Comparison of ENCODE assay signal across 8 cellular contexts in the genomic region with DNA sequence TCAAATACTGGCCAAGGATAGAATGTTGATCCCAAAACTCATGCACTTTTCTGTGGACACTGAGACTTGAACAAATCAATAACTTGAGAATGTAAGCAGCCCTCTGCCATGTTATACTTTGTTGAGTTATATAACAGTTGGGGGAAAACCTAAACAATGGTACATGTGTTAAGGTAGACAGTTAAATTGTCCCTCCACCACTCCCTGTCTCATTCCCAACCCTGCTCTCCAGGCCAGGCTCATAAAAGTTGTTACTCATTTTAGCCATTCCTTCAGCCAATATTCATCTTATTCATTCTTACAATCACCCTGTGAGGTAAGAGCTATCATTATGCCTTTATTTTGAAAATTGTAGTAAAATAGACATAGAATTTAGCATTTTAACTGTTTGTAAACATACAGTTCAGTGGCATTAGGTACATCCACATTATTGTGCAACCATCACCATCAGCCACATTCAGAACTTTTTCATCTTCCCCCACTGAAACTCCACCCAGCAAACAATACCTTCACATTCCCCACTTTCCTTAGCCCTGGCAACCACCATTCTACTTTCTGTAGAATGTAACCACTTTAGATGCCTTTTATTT. TPM values are rescaled to one million over a fixed set of nuclear protein-coding genes. Genes with fewer than 3 reads are reported as not detected.
A peak's percentile ranks its signal among the peaks of the same experiment; 100 is the strongest.
DNase-seq lines count a peak whose midpoint lies in the region; ATAC-seq and TF ChIP-seq lines count a peak whose summit lies in the region.

No MANE protein-coding gene starts in this region.

- H3K27me3 Mint-ChIP-seq in stimulated activated naive CD8-positive, alpha-beta T cell treated with anti-CD3 and anti-CD28 coated beads, Interleukin-15, Interleukin-2, amounts not matched to agents 100 ng/mL and 50 ng/mL, for 24 hours, result no peaks in the 10 kb centered on the region
- no peaks in the 10 kb centered on the region for H3K27me3 Mint-ChIP-seq in MCF 10A (ENCODE audit: insufficient read depth, unreplicated experiment)

- H3K4me3 Mint-ChIP-seq in stimulated activated naive CD8-positive, alpha-beta T cell treated with anti-CD3 and anti-CD28 coated beads, Interleukin-15, Interleukin-2, amounts not matched to agents 100 ng/mL and 50 ng/mL, for 24 hours, result peak overlapping the region; percentile 61
- H3K4me3 Mint-ChIP-seq in MCF 10A (ENCODE audit: unreplicated experiment), result peak overlapping the region; percentile 42

- intact Hi-C loops in MCF 10A (cut with micrococcal nuclease), result loop anchor here (1.0 kb wide), 1 partner anchor 38 kb away; a partner anchor contains a TSS

- H3K36me3 ChIP-seq in mucosa of stomach (ENCODE audit: control insufficient read depth, insufficient read depth, low read length), result no peaks in the 10 kb centered on the region

- peak overlapping the region; percentile 57 for H3K9ac ChIP-seq in mucosa of stomach (ENCODE audit: low read length)

- no peak for ATAC-seq in stimulated activated naive CD8-positive, alpha-beta T cell treated with anti-CD3 and anti-CD28 coated beads, Interleukin-15, Interleukin-2, amounts not matched to agents 100 U/mL and 50 U/mL, for 24 hours
- ATAC-seq in GM18868 (IDR thresholded peaks at IDR 0.05; ENCODE audit: unreplicated experiment) (no peak), HG02610 (IDR thresholded peaks at IDR 0.05; ENCODE audit: unreplicated experiment) (no peak), GM21825 (IDR thresholded peaks at IDR 0.05; ENCODE audit: unreplicated experiment) (no peak)

- H3K4me3 ChIP-seq in mucosa of stomach (ENCODE audit: low read length), result no peak overlapping the region

- H3K9me3 Mint-ChIP-seq in stimulated activated naive CD8-positive, alpha-beta T cell treated with anti-CD3 and anti-CD28 coated beads, Interleukin-15, Interleukin-2, amounts not matched to agents 100 ng/mL and 50 ng/mL, for 24 hours, result no peaks in the 10 kb centered on the region
- H3K9me3 Mint-ChIP-seq in MCF 10A (ENCODE audit: unreplicated experiment), result no peaks in the 10 kb centered on the region

- CTCF ChIA-PET in MCF 10A (lab: Yijun Ruan, JAX), result interaction anchor here (0.7 to 4.0 kb wide), 9 partner anchors 13 to 287 kb away, joined by 3 to 37 read pairs (median 4); no protein-coding TSS in a partner anchor

- peaks cover 47% of the 10 kb centered on the region for H3K4me1 ChIP-seq in mucosa of stomach (ENCODE audit: control insufficient read depth, insufficient read depth, low read length)

- TF ChIP-seq CTCF in MCF 10A (IDR thresholded peaks at IDR 0.05; ENCODE audit: unreplicated experiment), result no peak

- no peak for DNase-seq in stimulated activated naive CD8-positive, alpha-beta T cell treated with anti-CD3 and anti-CD28 coated beads, Interleukin-15, Interleukin-2, amounts not matched to agents 100 U/mL and 50 U/mL, for 24 hours
- peak; percentile 77 for DNase-seq in MCF 10A (ENCODE audit: unreplicated experiment)
- no peak for DNase-seq in stimulated activated CD4-positive, alpha-beta T cell treated with anti-CD3 and anti-CD28 coated beads, Interleukin-1b, Interleukin-23, amount 100 ng/mL, for 48 hours

- H3K27me3 ChIP-seq in mucosa of stomach (ENCODE audit: control insufficient read depth, insufficient read depth, low read length), result no peaks in the 10 kb centered on the region

- peak overlapping the region; percentile 92 for H3K27ac Mint-ChIP-seq in stimulated activated naive CD8-positive, alpha-beta T cell treated with anti-CD3 and anti-CD28 coated beads, Interleukin-15, Interleukin-2, amounts not matched to agents 100 ng/mL and 50 ng/mL, for 24 hours
- peak overlapping the region; percentile 91 for H3K27ac Mint-ChIP-seq in MCF 10A (ENCODE audit: low read depth, unreplicated experiment)

- H3K36me3 Mint-ChIP-seq in stimulated activated naive CD8-positive, alpha-beta T cell treated with anti-CD3 and anti-CD28 coated beads, Interleukin-15, Interleukin-2, amounts not matched to agents 100 ng/mL and 50 ng/mL, for 24 hours (ENCODE audit: low read depth), result peaks cover 4% of the 10 kb centered on the region
- no peaks in the 10 kb centered on the region for H3K36me3 Mint-ChIP-seq in MCF 10A (ENCODE audit: insufficient read depth, unreplicated experiment)

- no peaks in the 10 kb centered on the region for H3K9me3 ChIP-seq in mucosa of stomach (ENCODE audit: control insufficient read depth, low read length)

- POLR2A ChIA-PET in MCF 10A (lab: Yijun Ruan, JAX), result interaction anchor here (0.6 to 5.8 kb wide), 25 partner anchors 8 to 328 kb away, joined by 3 to 90 read pairs (median 5); a partner anchor contains a TSS

- TSS peak; percentile 90 for BruUV-seq in MCF 10A (replicated peaks; lab: Mats Ljungman, UMichigan)

- peaks cover 73% of the 10 kb centered on the region for H3K4me1 Mint-ChIP-seq in stimulated activated naive CD8-positive, alpha-beta T cell treated with anti-CD3 and anti-CD28 coated beads, Interleukin-15, Interleukin-2, amounts not matched to agents 100 ng/mL and 50 ng/mL, for 24 hours (ENCODE audit: low read depth)
- H3K4me1 Mint-ChIP-seq in MCF 10A (ENCODE audit: insufficient read depth, unreplicated experiment), result peaks cover 53% of the 10 kb centered on the region

RNA-seq across cellular contexts. Expression of a gene that starts 38.2 kb away (rescaled TPM):
- total RNA-seq in MCF 10A (2022), result 154 and 192 TPM in 2 replicates

RNA-seq across cellular contexts. Expression of a gene that starts 40.0 kb away (rescaled TPM):
- 61.8 and 73.7 TPM in 2 replicates for total RNA-seq in MCF 10A (2022)
